In the genomic region with DNA sequence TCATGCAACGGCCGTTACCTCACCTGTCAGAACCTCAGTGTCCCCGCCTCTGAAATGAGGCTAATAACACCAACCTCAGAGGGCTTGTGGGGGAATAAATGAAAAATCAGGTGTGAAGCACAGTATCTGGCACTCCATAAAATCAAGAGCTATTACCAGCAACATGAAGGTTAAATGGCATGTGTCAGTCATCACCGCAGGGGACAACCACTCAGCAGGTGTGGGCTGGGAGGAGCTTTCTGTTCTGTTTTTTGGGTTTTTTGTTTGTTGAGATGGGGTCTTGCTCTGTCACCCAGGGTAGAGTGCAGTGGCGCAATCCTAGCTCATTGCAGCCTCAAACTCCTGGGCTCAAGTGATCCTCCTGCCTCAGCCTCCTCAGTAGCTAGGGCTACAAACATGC, we compare ENCODE assay signal across 20 cellular contexts. TPM values are rescaled to one million over a fixed set of nuclear protein-coding genes. Genes with fewer than 3 reads are reported as not detected.
DNase-seq lines count a peak whose midpoint lies in the region; ATAC-seq, FAIRE-seq and TF ChIP-seq lines count a peak whose summit lies in the region.
"Had no signal": no experiment of that assay in that cellular context is flagged by ENCODE, and none has a peak within 500 bp of the region (broad histone marks: within the 10 kb centered on the region; RNA-seq: fewer than 3 reads in every experiment).

No MANE protein-coding gene starts in this region.

- POLR2A ChIA-PET in HCT116 (lab: Charles Lee), result interaction anchor here (1.4 to 6.5 kb wide), 2 partner anchors 17 to 143 kb away, joined by 5 to 68 read pairs; a partner anchor contains a TSS
- POLR2A ChIA-PET in K562 (lab: Yijun Ruan, JAX), result interaction anchor here (0.6 to 1.2 kb wide), 5 partner anchors 8 to 174 kb away, joined by 3 to 5 read pairs (median 3); no protein-coding TSS in a partner anchor

- H3K9ac ChIP-seq in HCT116 (ENCODE audit: low read length) (peak overlapping the region; percentile 48), K562 (ENCODE audit: insufficient read depth in 1 of 2, low read depth in 2 of 2, low read length in 2 of 2) (no peak overlapping the region; a peak in 1 of 4 replicates)

- H3K4me2 ChIP-seq in HCT116 (ENCODE audit: low read length) (peak overlapping the region; percentile 60), K562 (ENCODE audit: insufficient read depth, low read length) (no peak overlapping the region)

- BruUV-seq in HCT116 (replicated peaks; lab: Mats Ljungman, UMichigan) (no TSS peak), K562 (replicated peaks; lab: Mats Ljungman, UMichigan) (no TSS peak)

- peaks cover 9% of the 10 kb centered on the region for H3K27me3 Mint-ChIP-seq in nephron (ENCODE audit: low read depth)
- H3K27me3 Mint-ChIP-seq: activated naive CD4-positive, alpha-beta T cell treated with anti-CD3 and anti-CD28 coated beads, Interleukin-2, amount 50 U/mL, for 24 hours had no signal

- peaks cover 38% of the 10 kb centered on the region for H3K4me1 Mint-ChIP-seq in nephron

- 89% methylated on average over 5 of the region's 5 CpGs for WGBS in K562 (ENCODE audit: insufficient coverage, low coverage, missing lambda C conversion rate)

- H3K4me3 Mint-ChIP-seq in nephron, result no peak overlapping the region
- H3K4me3 Mint-ChIP-seq: activated CD8-positive, alpha-beta T cell treated with anti-CD3 and anti-CD28 coated beads, Interleukin-2, amount 10 ng/mL, durations not matched to agents 7 days and 5 days; activated naive CD4-positive, alpha-beta T cell treated with anti-CD3 and anti-CD28 coated beads, Interleukin-2, amount 50 U/mL, for 24 hours; activated T-cell treated with anti-CD3 and anti-CD28 coated beads, Interleukin-2, amount 50 U/mL, for 4 hours; CD8-positive, alpha-beta memory T cell; HFFc6; stimulated activated memory B cell treated with anti-CD40 and anti-IgM and Interleukin-4, amounts not matched to agents 10 μg/mL and 1 μg/mL and 100 μg/mL, for 72 hours had no signal

- intact Hi-C loops in HCT116 (cut with micrococcal nuclease), result loop anchor here (5.0 to 10.0 kb wide), 2 partner anchors 223 to 930 kb away; no protein-coding TSS in a partner anchor
- intact Hi-C loops in K562 (cut with micrococcal nuclease), result no loop called here

- no peaks in the 10 kb centered on the region for H3K9me1 ChIP-seq in K562 (ENCODE audit: control insufficient read depth, insufficient read depth, low read length)

- TF ChIP-seq RAD21 in HCT116 (IDR thresholded peaks at IDR 0.05; ENCODE audit: low read depth) (no peak), K562 (CRISPR knock-in tag; conservative IDR thresholded peaks at IDR 0.05 in 1 of 2, IDR thresholded peaks at IDR 0.05 in 1 of 2) (no peak)

- CTCF ChIA-PET in HCT116 (lab: Charles Lee) (interaction anchor here (0.6 to 1.3 kb wide), 3 partner anchors 104 to 164 kb away, joined by 4 to 5 read pairs (median 5); no protein-coding TSS in a partner anchor), K562 (lab: Yijun Ruan, JAX; ENCODE audit: low intra/inter-chr PET ratio) (no interaction called here)

- ATAC-seq in HCT116, result no peak
- ATAC-seq in K562, result no peak
- ATAC-seq: activated CD8-positive, alpha-beta T cell treated with anti-CD3 and anti-CD28 coated beads, Interleukin-2, amount 10 ng/mL, durations not matched to agents 7 days and 5 days; activated T-cell treated with anti-CD3 and anti-CD28 coated beads, Interleukin-2, amount 50 U/mL, for 4 hours; left ventricle myocardium superior; right cardiac atrium; stimulated activated memory B cell treated with anti-CD40 and anti-IgM and Interleukin-4, amounts not matched to agents 10 μg/mL and 1 μg/mL and 100 μg/mL, for 72 hours had no signal

- RAD21 ChIA-PET in HCT116 (lab: Charles Lee; ENCODE audit: low non-redundant PET in 1 of 2, low total read pairs in 2 of 2, uncharacterized antibody in 2 of 2, unreplicated experiment in 2 of 2), result no interaction called here

- no peaks in the 10 kb centered on the region for H3K9me3 Mint-ChIP-seq in nephron
- H3K9me3 Mint-ChIP-seq: activated naive CD4-positive, alpha-beta T cell treated with anti-CD3 and anti-CD28 coated beads, Interleukin-2, amount 50 U/mL, for 24 hours had no signal

- H3K4me1 ChIP-seq in HCT116 (ENCODE audit: control insufficient read depth in 1 of 2, insufficient read depth in 2 of 2, low read length in 2 of 2) (peaks cover 46 to 78% of the 10 kb centered on the region in 2 experiments), K562 (replicated peaks in 1 of 2; ENCODE audit: control insufficient read depth in 2 of 2, insufficient read depth in 2 of 2, low read length in 2 of 2) (peaks cover 38 to 40% of the 10 kb centered on the region in 2 experiments)

- H3K27ac ChIP-seq in HCT116 (ENCODE audit: low read depth, low read length) (peak overlapping the region; percentile 42; the same call in 1 of the 2 replicates), K562 (ENCODE audit: extremely low read depth, low read depth, low read length) (no peak overlapping the region)

- no peak for DNase-seq in HCT116 (ENCODE audit: low read depth, low spot score)
- no peak for DNase-seq in K562 (ENCODE audit: extremely low read depth in 1 of 4, low spot score in 3 of 4)
- no peak for DNase-seq in AG08395 (ENCODE audit: low spot score)
- DNase-seq in AML-193 (lab: John Stamatoyannopoulos, UW), result no peak
- DNase-seq in GOT3 (lab: John Stamatoyannopoulos, UW), result no peak
- DNase-seq: activated CD8-positive, alpha-beta T cell treated with anti-CD3 and anti-CD28 coated beads, Interleukin-2, amount 10 ng/mL, durations not matched to agents 7 days and 5 days; activated T-cell treated with anti-CD3 and anti-CD28 coated beads, Interleukin-2, amount 50 U/mL, for 4 hours; head of caudate nucleus; HFFc6; left ventricle myocardium superior; MV-4-11; NCI-H2227 treated with DMSO at 0.1 percent for 48 hours; right cardiac atrium; T1000 had no signal

- TF ChIP-seq CTCF in HCT116 (IDR thresholded peaks at IDR 0.05 in 2 of 3, conservative IDR thresholded peaks at IDR 0.05 in 1 of 3; ENCODE audit: borderline replicate concordance in 1 of 3, insufficient read depth in 1 of 3, low read depth in 2 of 3, low read length in 2 of 3) (no peak), K562 (IDR thresholded peaks at IDR 0.05 in 2 of 3, conservative IDR thresholded peaks at IDR 0.05 in 1 of 3; ENCODE audit: insufficient read depth in 2 of 3, low read depth in 1 of 3, low read length in 3 of 3) (no peak), nephron (IDR thresholded peaks at IDR 0.05; ENCODE audit: unreplicated experiment in 3 of 3) (no peak)

- H4K20me1 ChIP-seq in HCT116 (ENCODE audit: insufficient read depth) (no peaks in the 10 kb centered on the region), K562 (replicated peaks; ENCODE audit: control insufficient read depth, insufficient read depth, low read length) (no peaks in the 10 kb centered on the region)

- peak overlapping the region; percentile 85 to 91 (median 89) for H3K27ac Mint-ChIP-seq in nephron
- H3K27ac Mint-ChIP-seq: activated CD8-positive, alpha-beta T cell treated with anti-CD3 and anti-CD28 coated beads, Interleukin-2, amount 10 ng/mL, durations not matched to agents 7 days and 5 days; activated naive CD4-positive, alpha-beta T cell treated with anti-CD3 and anti-CD28 coated beads, Interleukin-2, amount 50 U/mL, for 24 hours; stimulated activated memory B cell treated with anti-CD40 and anti-IgM and Interleukin-4, amounts not matched to agents 10 μg/mL and 1 μg/mL and 100 μg/mL, for 72 hours had no signal

- no peak overlapping the region for H3K4me3 ChIP-seq in HCT116 (replicated peaks in 1 of 2; ENCODE audit: low read depth in 1 of 2, low read length in 2 of 2)
- H3K4me3 ChIP-seq in K562, result no peak overlapping the region

- no peaks in the 10 kb centered on the region for H3K36me3 Mint-ChIP-seq in nephron (ENCODE audit: low read depth)
- H3K36me3 Mint-ChIP-seq: activated naive CD4-positive, alpha-beta T cell treated with anti-CD3 and anti-CD28 coated beads, Interleukin-2, amount 50 U/mL, for 24 hours; CD8-positive, alpha-beta memory T cell; stimulated activated memory B cell treated with anti-CD40 and anti-IgM and Interleukin-4, amounts not matched to agents 10 μg/mL and 1 μg/mL and 100 μg/mL, for 72 hours had no signal

- no peak for FAIRE-seq in K562 (lab: Jason Lieb, UNC)
- FAIRE-seq: endometrium had no signal

- H3K9me2 ChIP-seq in HCT116 (ENCODE audit: insufficient read depth), result no peaks in the 10 kb centered on the region

- TF ChIP-seq POLR2A in HCT116 (IDR thresholded peaks at IDR 0.05; ENCODE audit: borderline replicate concordance, extremely low read depth, insufficient read depth, insufficient read length) (no peak), K562 (conservative IDR thresholded peaks at IDR 0.05) (no peak)

- in situ Hi-C loops in K562 (cut with MboI), result loop anchor here (5.0 kb wide), 3 partner anchors 58 to 743 kb away; a partner anchor contains a TSS

- no peak for TF ChIP-seq EP300 in K562 (IDR thresholded peaks at IDR 0.05; ENCODE audit: low read length)

- H3K9me3 ChIP-seq in HCT116 (ENCODE audit: control insufficient read depth in 1 of 2, insufficient read depth in 1 of 2, low read depth in 1 of 2, low read length in 2 of 2), result peaks cover 0 to 8% of the 10 kb centered on the region in 2 experiments; a peak in 1 of 4 replicates
- H3K9me3 ChIP-seq in K562 (replicated peaks; ENCODE audit: control insufficient read depth, insufficient read depth, low read depth, low read length), result no peaks in the 10 kb centered on the region

- H2AFZ ChIP-seq in HCT116 (ENCODE audit: low read depth, low read length, poor library complexity, severe bottlenecking), result peak overlapping the region; percentile 86
- peak overlapping the region; percentile 80 for H2AFZ ChIP-seq in K562 (ENCODE audit: low read depth, low read length)

- H3K36me3 ChIP-seq in HCT116 (ENCODE audit: control insufficient read depth in 1 of 2, insufficient read depth in 2 of 2, low read length in 2 of 2) (no peaks in the 10 kb centered on the region), K562 (ENCODE audit: control insufficient read depth, insufficient read depth, low read length) (no peaks in the 10 kb centered on the region)

- H3K79me2 ChIP-seq in HCT116 (ENCODE audit: insufficient read depth, low read length) (no peaks in the 10 kb centered on the region), K562 (ENCODE audit: control insufficient read depth, insufficient read depth, low read length) (no peaks in the 10 kb centered on the region)

- H3K27me3 ChIP-seq in HCT116 (ENCODE audit: insufficient read depth, low read length), result no peaks in the 10 kb centered on the region
- H3K27me3 ChIP-seq in K562 (ENCODE audit: control insufficient read depth in 2 of 2, insufficient read depth in 2 of 2, low read length in 2 of 2), result no peaks in the 10 kb centered on the region

RNA-seq across cellular contexts. Expression of a gene that starts 16.8 kb away (rescaled TPM):
- total RNA-seq in HCT116 (2021; ENCODE audit: unreplicated experiment) (1,248 TPM), K562 (2014; rRNA removed) (120 and 137 TPM in 2 replicates), K562 (2014; rRNA removed; fragmentation: Illumina TruSeq; extraction: Trizol) (25.8 and 41.2 TPM in 2 replicates), K562 (2015; rRNA removed; fragmentation: Illumina TruSeq; extraction: Trizol) (91.7 and 92.6 TPM in 2 replicates), K562 (2021) (151 TPM in 2 replicates)
- polyA plus RNA-seq in HCT116 (2012), result 2,498 and 2,504 TPM in 2 replicates
- 25.0 and 82.2 TPM in 2 replicates for total RNA-seq in K562 (2011; cell fraction: chromatin; rRNA removed; ENCODE audit: low replicate concordance)
- total RNA-seq in K562 (2011; cell fraction: nucleolus; rRNA removed), result 61.2 and 82.9 TPM in 2 replicates
- total RNA-seq in K562 (2011; cell fraction: nucleoplasm; rRNA removed), result 39.3 and 39.4 TPM in 2 replicates
- polyA plus RNA-seq in K562 (2011; rRNA removed) (96.3 and 121 TPM in 2 replicates), K562 (2014; fragmentation: Illumina TruSeq; extraction: Trizol) (66.5 and 76.7 TPM in 2 replicates), K562 (2014; fragmentation: Nextera tagmentation; extraction: Ambion mirVana) (10 to 100 TPM; 18.5 to 21.5 TPM), K562 (2014; rRNA removed) (80.2 and 104 TPM in 2 replicates)
- 119 and 275 TPM in 2 replicates for polyA plus RNA-seq in K562 (2011; cell fraction: cytosol; rRNA removed)
- 88.5 and 137 TPM in 2 replicates for polyA plus RNA-seq in K562 (2011; cell fraction: nucleus; rRNA removed)
- 152 and 175 TPM in 2 replicates for polyA plus RNA-seq in K562 (2012)
- 67.1 and 116 TPM in 2 replicates for polyA minus RNA-seq in K562 (2011; rRNA and poly(A)+ RNA removed)
- polyA minus RNA-seq in K562 (2011; cell fraction: cytosol; rRNA and poly(A)+ RNA removed), result 126 and 127 TPM in 2 replicates
- polyA minus RNA-seq in K562 (2011; cell fraction: nucleus; rRNA and poly(A)+ RNA removed), result 31.4 and 35.8 TPM in 2 replicates
- total RNA-seq: activated CD8-positive, alpha-beta T cell treated with anti-CD3 and anti-CD28 coated beads, Interleukin-2, amount 10 ng/mL, durations not matched to agents 7 days and 5 days; CD8-positive, alpha-beta memory T cell had no signal
- polyA plus RNA-seq: CD8-positive, alpha-beta memory T cell had no signal

RNA-seq across cellular contexts. Expression of a gene that starts 26.2 kb away (rescaled TPM):
- total RNA-seq in HCT116 (2021; ENCODE audit: unreplicated experiment) (37.1 TPM), K562 (2014; rRNA removed) (0.37 and 2.4 TPM in 2 replicates), K562 (2014; rRNA removed; fragmentation: Illumina TruSeq; extraction: Trizol) (0.44 and 0.89 TPM in 2 replicates), K562 (2015; rRNA removed; fragmentation: Illumina TruSeq; extraction: Trizol) (0.29 and 0.68 TPM in 2 replicates), K562 (2021) (0.34 and 0.95 TPM in 2 replicates)
- 104 and 111 TPM in 2 replicates for polyA plus RNA-seq in HCT116 (2012)
- 2.1 and 4.1 TPM in 2 replicates for total RNA-seq in K562 (2011; cell fraction: chromatin; rRNA removed; ENCODE audit: low replicate concordance)
- total RNA-seq in K562 (2011; cell fraction: nucleolus; rRNA removed), result 1.6 and 2.8 TPM in 2 replicates
- 1.2 and 3.0 TPM in 2 replicates for total RNA-seq in K562 (2011; cell fraction: nucleoplasm; rRNA removed)
- polyA plus RNA-seq in K562 (2011; rRNA removed) (2.1 and 4.4 TPM in 2 replicates), K562 (2014; fragmentation: Illumina TruSeq; extraction: Trizol) (0.49 and 1.1 TPM in 2 replicates), K562 (2014; fragmentation: Nextera tagmentation; extraction: Ambion mirVana) (under 1 TPM; 0.28 to 0.60 TPM), K562 (2014; rRNA removed) (0.56 and 2.0 TPM in 2 replicates)
- polyA plus RNA-seq in K562 (2011; cell fraction: cytosol; rRNA removed), result 1.7 and 2.4 TPM in 2 replicates
- 1.9 and 8.5 TPM in 2 replicates for polyA plus RNA-seq in K562 (2011; cell fraction: nucleus; rRNA removed)
- polyA plus RNA-seq in K562 (2012), result 1.1 and 1.4 TPM in 2 replicates
- polyA minus RNA-seq in K562 (2011; rRNA and poly(A)+ RNA removed), result 0.39 and 1.2 TPM in 2 replicates
- polyA minus RNA-seq in K562 (2011; cell fraction: cytosol; rRNA and poly(A)+ RNA removed), result not detected in 2 replicates
- polyA minus RNA-seq in K562 (2011; cell fraction: nucleus; rRNA and poly(A)+ RNA removed), result 0.67 and 1.1 TPM in 2 replicates
- total RNA-seq: activated CD8-positive, alpha-beta T cell treated with anti-CD3 and anti-CD28 coated beads, Interleukin-2, amount 10 ng/mL, durations not matched to agents 7 days and 5 days; activated T-cell treated with anti-CD3 and anti-CD28 coated beads, Interleukin-2, amount 50 U/mL, for 4 hours; CD8-positive, alpha-beta memory T cell had no signal
- polyA plus RNA-seq: CD8-positive, alpha-beta memory T cell; right cardiac atrium had no signal

RNA-seq across cellular contexts. Expression of a gene that starts 26.9 kb away (rescaled TPM):
- total RNA-seq in HCT116 (2021; ENCODE audit: unreplicated experiment) (0.15 TPM), K562 (2014; rRNA removed) (not detected in 2 replicates), K562 (2014; rRNA removed; fragmentation: Illumina TruSeq; extraction: Trizol) (not detected in 2 replicates), K562 (2015; rRNA removed; fragmentation: Illumina TruSeq; extraction: Trizol) (not detected in 2 replicates), K562 (2021) (not detected in 2 replicates)
- 0.14 and 0.18 TPM in 2 replicates for polyA plus RNA-seq in HCT116 (2012)
- total RNA-seq in K562 (2011; cell fraction: chromatin; rRNA removed; ENCODE audit: low replicate concordance), result not detected in 2 replicates
- not detected in 2 replicates for total RNA-seq in K562 (2011; cell fraction: nucleolus; rRNA removed)
- total RNA-seq in K562 (2011; cell fraction: nucleoplasm; rRNA removed), result not detected in 2 replicates
- polyA plus RNA-seq in K562 (2011; rRNA removed) (not detected in 2 replicates), K562 (2014; fragmentation: Illumina TruSeq; extraction: Trizol) (not detected in 2 replicates), K562 (2014; fragmentation: Nextera tagmentation; extraction: Ambion mirVana) (under 1 TPM in 1 of 2 experiments, not detected in 1; 0.03 TPM), K562 (2014; rRNA removed) (not detected in 2 replicates)
- polyA plus RNA-seq in K562 (2011; cell fraction: cytosol; rRNA removed), result 0.03 TPM in 1 of 2 replicates, not detected in the other
- not detected in 2 replicates for polyA plus RNA-seq in K562 (2011; cell fraction: nucleus; rRNA removed)
- polyA plus RNA-seq in K562 (2012), result not detected in 2 replicates
- not detected in 2 replicates for polyA minus RNA-seq in K562 (2011; rRNA and poly(A)+ RNA removed)
- not detected in 2 replicates for polyA minus RNA-seq in K562 (2011; cell fraction: cytosol; rRNA and poly(A)+ RNA removed)
- polyA minus RNA-seq in K562 (2011; cell fraction: nucleus; rRNA and poly(A)+ RNA removed), result not detected in 2 replicates
- total RNA-seq: activated CD8-positive, alpha-beta T cell treated with anti-CD3 and anti-CD28 coated beads, Interleukin-2, amount 10 ng/mL, durations not matched to agents 7 days and 5 days; activated T-cell treated with anti-CD3 and anti-CD28 coated beads, Interleukin-2, amount 50 U/mL, for 4 hours; CD8-positive, alpha-beta memory T cell; HFFc6; left ventricle myocardium superior; omental fat pad; right cardiac atrium had no signal
- polyA plus RNA-seq: CD8-positive, alpha-beta memory T cell; right cardiac atrium had no signal

RNA-seq across cellular contexts. Expression of a gene that starts 39.5 kb away (rescaled TPM):
- total RNA-seq in HCT116 (2021; ENCODE audit: unreplicated experiment), result 3.7 TPM
- 4.2 and 7.1 TPM in 2 replicates for polyA plus RNA-seq in HCT116 (2012)
- total RNA-seq in K562 (2011; cell fraction: chromatin; rRNA removed; ENCODE audit: low replicate concordance), result 0.21 and 0.76 TPM in 2 replicates
- total RNA-seq in K562 (2011; cell fraction: nucleolus; rRNA removed), result not detected in 2 replicates
- total RNA-seq in K562 (2011; cell fraction: nucleoplasm; rRNA removed), result not detected in 2 replicates
- 1.1 TPM in 1 of 2 replicates, not detected in the other for total RNA-seq in K562 (2014; rRNA removed)
- total RNA-seq in K562 (2014; rRNA removed; fragmentation: Illumina TruSeq; extraction: Trizol), result not detected in 2 replicates
- 0.11 TPM in 1 of 2 replicates, not detected in the other for total RNA-seq in K562 (2015; rRNA removed; fragmentation: Illumina TruSeq; extraction: Trizol)
- total RNA-seq in K562 (2021), result 0.22 TPM in 1 of 2 replicates, not detected in the other
- polyA plus RNA-seq in K562 (2011; rRNA removed), result 0.16 and 0.26 TPM in 2 replicates
- polyA plus RNA-seq in K562 (2011; cell fraction: cytosol; rRNA removed), result 0.48 and 0.58 TPM in 2 replicates
- 0.93 and 3.3 TPM in 2 replicates for polyA plus RNA-seq in K562 (2011; cell fraction: nucleus; rRNA removed)
- 0.17 and 0.36 TPM in 2 replicates for polyA plus RNA-seq in K562 (2012)
- polyA plus RNA-seq in K562 (2014; fragmentation: Illumina TruSeq; extraction: Trizol), result 0.30 TPM in 1 of 2 replicates, not detected in the other
- under 1 TPM in 1 of 2 experiments, not detected in 1; 0.13 TPM for polyA plus RNA-seq in K562 (2014; fragmentation: Nextera tagmentation; extraction: Ambion mirVana)
- polyA plus RNA-seq in K562 (2014; rRNA removed), result 0.28 TPM in 1 of 2 replicates, not detected in the other
- 0.15 and 0.28 TPM in 2 replicates for polyA minus RNA-seq in K562 (2011; rRNA and poly(A)+ RNA removed)
- not detected in 2 replicates for polyA minus RNA-seq in K562 (2011; cell fraction: cytosol; rRNA and poly(A)+ RNA removed)
- polyA minus RNA-seq in K562 (2011; cell fraction: nucleus; rRNA and poly(A)+ RNA removed), result 0.22 and 0.54 TPM in 2 replicates
- total RNA-seq: activated CD8-positive, alpha-beta T cell treated with anti-CD3 and anti-CD28 coated beads, Interleukin-2, amount 10 ng/mL, durations not matched to agents 7 days and 5 days; activated T-cell treated with anti-CD3 and anti-CD28 coated beads, Interleukin-2, amount 50 U/mL, for 4 hours; CD8-positive, alpha-beta memory T cell; HFFc6; left ventricle myocardium superior; right cardiac atrium had no signal
- polyA plus RNA-seq: CD8-positive, alpha-beta memory T cell had no signal

RNA-seq across cellular contexts. Expression of a gene that starts 41.8 kb away (rescaled TPM):
- total RNA-seq in HCT116 (2021; ENCODE audit: unreplicated experiment) (not detected), K562 (2014; rRNA removed) (not detected in 2 replicates), K562 (2014; rRNA removed; fragmentation: Illumina TruSeq; extraction: Trizol) (not detected in 2 replicates), K562 (2015; rRNA removed; fragmentation: Illumina TruSeq; extraction: Trizol) (not detected in 2 replicates), K562 (2021) (not detected in 2 replicates)
- 0.09 and 0.30 TPM in 2 replicates for polyA plus RNA-seq in HCT116 (2012)
- total RNA-seq in K562 (2011; cell fraction: chromatin; rRNA removed; ENCODE audit: low replicate concordance), result not detected in 2 replicates
- total RNA-seq in K562 (2011; cell fraction: nucleolus; rRNA removed), result not detected in 2 replicates
- total RNA-seq in K562 (2011; cell fraction: nucleoplasm; rRNA removed), result not detected in 2 replicates
- polyA plus RNA-seq in K562 (2011; rRNA removed) (0.08 and 0.22 TPM in 2 replicates), K562 (2014; fragmentation: Illumina TruSeq; extraction: Trizol) (not detected in 2 replicates), K562 (2014; fragmentation: Nextera tagmentation; extraction: Ambion mirVana) (not detected), K562 (2014; rRNA removed) (not detected in 2 replicates)
- polyA plus RNA-seq in K562 (2011; cell fraction: cytosol; rRNA removed), result 0.09 TPM in 1 of 2 replicates, not detected in the other
- polyA plus RNA-seq in K562 (2011; cell fraction: nucleus; rRNA removed), result not detected in 2 replicates
- not detected in 2 replicates for polyA plus RNA-seq in K562 (2012)
- not detected in 2 replicates for polyA minus RNA-seq in K562 (2011; rRNA and poly(A)+ RNA removed)
- polyA minus RNA-seq in K562 (2011; cell fraction: cytosol; rRNA and poly(A)+ RNA removed), result not detected in 2 replicates
- not detected in 2 replicates for polyA minus RNA-seq in K562 (2011; cell fraction: nucleus; rRNA and poly(A)+ RNA removed)
- total RNA-seq: activated CD8-positive, alpha-beta T cell treated with anti-CD3 and anti-CD28 coated beads, Interleukin-2, amount 10 ng/mL, durations not matched to agents 7 days and 5 days; activated T-cell treated with anti-CD3 and anti-CD28 coated beads, Interleukin-2, amount 50 U/mL, for 4 hours; CD8-positive, alpha-beta memory T cell; left ventricle myocardium superior; right cardiac atrium had no signal
- polyA plus RNA-seq: CD8-positive, alpha-beta memory T cell had no signal
